In the genomic region with DNA sequence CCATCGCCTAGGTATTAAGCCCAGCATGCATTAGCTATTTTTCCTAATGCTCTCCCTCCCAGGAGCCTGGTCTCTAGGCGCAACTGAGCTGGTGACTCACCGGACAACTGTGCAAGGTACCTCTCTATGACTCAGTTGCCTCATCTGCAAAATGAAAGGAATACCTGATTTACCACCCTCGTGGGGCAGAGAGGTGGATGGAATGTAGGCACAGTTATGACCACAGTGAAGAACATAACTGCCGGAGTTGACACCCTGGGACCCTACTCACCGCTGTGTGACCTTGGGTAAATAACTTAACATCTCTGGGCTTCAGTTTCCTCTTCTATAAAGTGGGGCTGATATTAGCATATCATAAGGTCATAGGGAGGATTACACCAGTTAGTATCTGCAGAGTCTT, we compare ENCODE assay signal across 22 cellular contexts. TPM values are rescaled to one million over a fixed set of nuclear protein-coding genes. Genes with fewer than 3 reads are reported as not detected.
DNase-seq lines count a peak whose midpoint lies in the region; ATAC-seq, FAIRE-seq and TF ChIP-seq lines count a peak whose summit lies in the region.
"Had no signal": no experiment of that assay in that cellular context is flagged by ENCODE, and none has a peak within 500 bp of the region (broad histone marks: within the 10 kb centered on the region; RNA-seq: fewer than 3 reads in every experiment).

No MANE protein-coding gene starts in this region.

- BruUV-seq in K562 (replicated peaks; lab: Mats Ljungman, UMichigan): no TSS peak

- CTCF ChIA-PET in K562 (lab: Yijun Ruan, JAX; ENCODE audit: low intra/inter-chr PET ratio): no interaction called here

- TF ChIP-seq RAD21 in K562 (CRISPR knock-in tag; conservative IDR thresholded peaks at IDR 0.05 in 1 of 2, IDR thresholded peaks at IDR 0.05 in 1 of 2): no peak

- H4K20me1 ChIP-seq in K562 (replicated peaks; ENCODE audit: control insufficient read depth, insufficient read depth, low read length) (no peaks in the 10 kb centered on the region), neural progenitor cell (ENCODE audit: low read depth) (no peaks in the 10 kb centered on the region), Karpas-422 (ENCODE audit: insufficient read depth, low read depth, low read length) (no peaks in the 10 kb centered on the region)

- peaks cover 84% of the 10 kb centered on the region for H3K4me1 Mint-ChIP-seq in activated T-cell treated with anti-CD3 and anti-CD28 coated beads, Interleukin-2, amount 50 U/mL, for 72 hours (ENCODE audit: low read depth)
- H3K4me1 Mint-ChIP-seq in neural progenitor cell: peaks cover 25% of the 10 kb centered on the region

- H2AFZ ChIP-seq in K562 (ENCODE audit: low read depth, low read length) (no peak overlapping the region), neural progenitor cell (replicated peaks) (no peak overlapping the region), Karpas-422 (ENCODE audit: low read length) (no peak overlapping the region)

- no peaks in the 10 kb centered on the region for H3K27me3 Mint-ChIP-seq in activated T-cell treated with anti-CD3 and anti-CD28 coated beads, Interleukin-2, amount 50 U/mL, for 72 hours (ENCODE audit: low read depth)
- H3K27me3 Mint-ChIP-seq in neural progenitor cell (ENCODE audit: insufficient read depth, low read depth): peaks cover 44% of the 10 kb centered on the region
- H3K27me3 Mint-ChIP-seq: brain had no signal

- TF ChIP-seq EP300 in K562 (IDR thresholded peaks at IDR 0.05; ENCODE audit: low read length): no peak

- no peak for FAIRE-seq in K562 (lab: Jason Lieb, UNC)
- FAIRE-seq: D721Med, G401.6, GM12878, islet of Langerhans had no signal

- no peaks in the 10 kb centered on the region for H3K9me3 Mint-ChIP-seq in activated T-cell treated with anti-CD3 and anti-CD28 coated beads, Interleukin-2, amount 50 U/mL, for 72 hours
- H3K9me3 Mint-ChIP-seq in neural progenitor cell: no peaks in the 10 kb centered on the region
- H3K9me3 Mint-ChIP-seq: brain had no signal

- TF ChIP-seq CTCF in Peyer's patch (IDR thresholded peaks at IDR 0.05) (no peak), K562 (IDR thresholded peaks at IDR 0.05 in 2 of 3, conservative IDR thresholded peaks at IDR 0.05 in 1 of 3; ENCODE audit: insufficient read depth in 2 of 3, low read depth in 1 of 3, low read length in 3 of 3) (no peak), neural progenitor cell (IDR thresholded peaks at IDR 0.05) (no peak)

- H3K4me3 Mint-ChIP-seq in activated T-cell treated with anti-CD3 and anti-CD28 coated beads, Interleukin-2, amount 50 U/mL, for 72 hours: peak overlapping the region; percentile 90 to 96
- H3K4me3 Mint-ChIP-seq in neural progenitor cell: no peak overlapping the region

- no peaks in the 10 kb centered on the region for H3K9me1 ChIP-seq in K562 (ENCODE audit: control insufficient read depth, insufficient read depth, low read length)

- intact Hi-C loops in K562 (cut with micrococcal nuclease): no loop called here

- no peak overlapping the region for H3K4me3 ChIP-seq in Peyer's patch
- H3K4me3 ChIP-seq in K562: no peak overlapping the region
- H3K4me3 ChIP-seq in neural progenitor cell: no peak overlapping the region
- H3K4me3 ChIP-seq in Karpas-422 (ENCODE audit: low read length): no peak overlapping the region
- H3K4me3 ChIP-seq: dorsolateral prefrontal cortex, GM12878, heart right ventricle had no signal

- H3K4me2 ChIP-seq in K562 (ENCODE audit: insufficient read depth, low read length): no peak overlapping the region
- H3K4me2 ChIP-seq in neural progenitor cell: no peak overlapping the region
- no peak overlapping the region for H3K4me2 ChIP-seq in Karpas-422 (ENCODE audit: low read depth, low read length, poor library complexity, severe bottlenecking)

- peaks cover 6 to 21% of the 10 kb centered on the region in 2 donors for H3K36me3 Mint-ChIP-seq in activated T-cell treated with anti-CD3 and anti-CD28 coated beads, Interleukin-2, amount 50 U/mL, for 72 hours (ENCODE audit: insufficient read depth in 2 of 2)
- H3K36me3 Mint-ChIP-seq in neural progenitor cell: no peaks in the 10 kb centered on the region

- 2% methylated on average over 6 of the region's 6 CpGs for WGBS in K562 (ENCODE audit: insufficient coverage, low coverage, missing lambda C conversion rate)

- no peaks in the 10 kb centered on the region for H3K9me2 ChIP-seq in Karpas-422 (replicated peaks; ENCODE audit: insufficient read depth, low read length)

- no peaks in the 10 kb centered on the region for H3K79me2 ChIP-seq in K562 (ENCODE audit: control insufficient read depth, insufficient read depth, low read length)
- H3K79me2 ChIP-seq in neural progenitor cell (ENCODE audit: low read depth): no peaks in the 10 kb centered on the region
- no peaks in the 10 kb centered on the region for H3K79me2 ChIP-seq in Karpas-422 (ENCODE audit: low read length)

- H3K4me1 ChIP-seq in Peyer's patch (peaks cover 0 to 15% (median 0%) of the 10 kb centered on the region in 4 donors), K562 (replicated peaks in 1 of 2; ENCODE audit: control insufficient read depth in 2 of 2, insufficient read depth in 2 of 2, low read length in 2 of 2) (no peaks in the 10 kb centered on the region; a peak in 1 of 5 replicates), neural progenitor cell (peaks cover 5% of the 10 kb centered on the region), Karpas-422 (ENCODE audit: low read length) (no peaks in the 10 kb centered on the region)

- peaks cover 24% of the 10 kb centered on the region for H3F3A ChIP-seq in neural progenitor cell (ENCODE audit: low read depth)

- H3K9ac ChIP-seq in K562 (ENCODE audit: insufficient read depth in 1 of 2, low read depth in 2 of 2, low read length in 2 of 2) (no peak overlapping the region), neural progenitor cell (no peak overlapping the region), Karpas-422 (ENCODE audit: low read length) (no peak overlapping the region)

- peak overlapping the region; percentile 97 for H3K27ac Mint-ChIP-seq in activated T-cell treated with anti-CD3 and anti-CD28 coated beads, Interleukin-2, amount 50 U/mL, for 72 hours
- H3K27ac Mint-ChIP-seq in neural progenitor cell: peak overlapping the region; percentile 66

- POLR2A ChIA-PET in K562 (lab: Yijun Ruan, JAX): no interaction called here

- TF ChIP-seq POLR2A in Peyer's patch (IDR thresholded peaks at IDR 0.05) (no peak), K562 (conservative IDR thresholded peaks at IDR 0.05) (no peak)

- peaks cover 0 to 3% (median 0%) of the 10 kb centered on the region in 3 donors for H3K36me3 ChIP-seq in Peyer's patch
- H3K36me3 ChIP-seq in K562 (ENCODE audit: control insufficient read depth, insufficient read depth, low read length): no peaks in the 10 kb centered on the region
- no peaks in the 10 kb centered on the region for H3K36me3 ChIP-seq in neural progenitor cell
- H3K36me3 ChIP-seq in Karpas-422 (ENCODE audit: insufficient read depth, low read length): no peaks in the 10 kb centered on the region
- H3K36me3 ChIP-seq: heart right ventricle had no signal

- H3K9me3 ChIP-seq in Peyer's patch (no peaks in the 10 kb centered on the region), K562 (replicated peaks; ENCODE audit: control insufficient read depth, insufficient read depth, low read depth, low read length) (no peaks in the 10 kb centered on the region), neural progenitor cell (ENCODE audit: low read depth) (no peaks in the 10 kb centered on the region), Karpas-422 (ENCODE audit: low read length) (no peaks in the 10 kb centered on the region)
- H3K9me3 ChIP-seq: heart right ventricle had no signal

- ATAC-seq in activated T-cell treated with anti-CD3 and anti-CD28 coated beads, Interleukin-2, amount 50 U/mL, for 72 hours (replicated peaks in 1 of 2): peak; percentile 49 to 52
- no peak for ATAC-seq in K562
- no peak for ATAC-seq in HG02884 (IDR thresholded peaks at IDR 0.05; ENCODE audit: unreplicated experiment)
- ATAC-seq: GM12878, heart right ventricle had no signal

- in situ Hi-C loops in K562 (cut with MboI): no loop called here

- no peaks in the 10 kb centered on the region for H3K27me3 ChIP-seq in Peyer's patch
- H3K27me3 ChIP-seq in K562 (ENCODE audit: control insufficient read depth in 2 of 2, insufficient read depth in 2 of 2, low read length in 2 of 2): peaks cover 2 to 37% of the 10 kb centered on the region in 2 experiments; a peak in 3 of 5 replicates
- H3K27me3 ChIP-seq in neural progenitor cell: peaks cover 52% of the 10 kb centered on the region
- H3K27me3 ChIP-seq in Karpas-422 (ENCODE audit: low read length): no peaks in the 10 kb centered on the region

- H3K27ac ChIP-seq in Peyer's patch (peak overlapping the region; percentile 31 to 72 (median 47)), K562 (ENCODE audit: extremely low read depth, low read depth, low read length) (no peak overlapping the region), neural progenitor cell (no peak overlapping the region), Karpas-422 (ENCODE audit: low read length) (no peak overlapping the region)

- peak in 1 of 2 donors; percentile 52 for DNase-seq in activated T-cell treated with anti-CD3 and anti-CD28 coated beads, Interleukin-2, amount 50 U/mL, for 72 hours
- DNase-seq in activated T-cell treated with anti-CD3 and anti-CD28 coated beads, Interleukin-2, amount 50 U/mL, for 1 hour: no peak
- no peak for DNase-seq in Peyer's patch
- DNase-seq in K562 (ENCODE audit: extremely low read depth in 1 of 4, low spot score in 3 of 4): no peak
- no peak for DNase-seq in neural progenitor cell (ENCODE audit: low spot score)
- DNase-seq in Karpas-422: no peak
- no peak for DNase-seq in NCI-H774 (lab: John Stamatoyannopoulos, UW)
- DNase-seq: activated CD4-positive, CD25-positive, alpha-beta regulatory T cell treated with anti-CD3 and anti-CD28 coated beads, Interleukin-2, amount 50 U/mL, for 72 hours; activated effector memory CD4-positive, alpha-beta T cell treated with anti-CD3 and anti-CD28 coated beads, Interleukin-2, amount 50 U/mL, for 16 hours; dorsolateral prefrontal cortex; heart right ventricle; NCI-H1694; NCI-H345; NK-92 treated with Interleukin-12 subunit alpha and Interleukin-12 subunit beta, amount 100 ng/mL, for 24 hours; substantia nigra had no signal

RNA-seq across cellular contexts. Expression of gene BCL11B, which starts 22.6 kb away (rescaled TPM):
- 10 to 100 TPM; 54.4 to 58.0 TPM for total RNA-seq in activated T-cell treated with anti-CD3 and anti-CD28 coated beads, Interleukin-2, amount 50 U/mL, for 72 hours
- 10 to 100 TPM in 2 of 4 donors, 1 to 10 TPM in 2; 7.7 to 10.2 (median 10.0) TPM for total RNA-seq in Peyer's patch
- total RNA-seq in K562 (2011; cell fraction: chromatin; rRNA removed; ENCODE audit: low replicate concordance): not detected in 2 replicates
- total RNA-seq in K562 (2011; cell fraction: nucleolus; rRNA removed): not detected in 2 replicates
- total RNA-seq in K562 (2011; cell fraction: nucleoplasm; rRNA removed): not detected in 2 replicates
- total RNA-seq in K562 (2014; rRNA removed): not detected in 2 replicates
- not detected in 2 replicates for total RNA-seq in K562 (2014; rRNA removed; fragmentation: Illumina TruSeq; extraction: Trizol)
- total RNA-seq in K562 (2015; rRNA removed; fragmentation: Illumina TruSeq; extraction: Trizol): not detected in 2 replicates
- total RNA-seq in K562 (2021): 0.09 and 0.18 TPM in 2 replicates
- polyA plus RNA-seq in K562 (2011; rRNA removed): not detected in 2 replicates
- not detected in 2 replicates for polyA plus RNA-seq in K562 (2011; cell fraction: cytosol; rRNA removed)
- not detected in 2 replicates for polyA plus RNA-seq in K562 (2011; cell fraction: nucleus; rRNA removed)
- 0.01 TPM in 1 of 2 replicates, not detected in the other for polyA plus RNA-seq in K562 (2012)
- not detected in 2 replicates for polyA plus RNA-seq in K562 (2014; fragmentation: Illumina TruSeq; extraction: Trizol)
- not detected for polyA plus RNA-seq in K562 (2014; fragmentation: Nextera tagmentation; extraction: Ambion mirVana)
- polyA plus RNA-seq in K562 (2014; rRNA removed): not detected in 2 replicates
- polyA minus RNA-seq in K562 (2011; rRNA and poly(A)+ RNA removed): not detected in 2 replicates
- polyA minus RNA-seq in K562 (2011; cell fraction: cytosol; rRNA and poly(A)+ RNA removed): not detected in 2 replicates
- polyA minus RNA-seq in K562 (2011; cell fraction: nucleus; rRNA and poly(A)+ RNA removed): not detected in 2 replicates
- 1.3 and 1.5 TPM in 2 replicates for total RNA-seq in neural progenitor cell (ENCODE audit: low replicate concordance)
- not detected in 2 replicates for total RNA-seq in Karpas-422 (2014; rRNA removed; shearing (Covaris generic); ENCODE audit: low replicate concordance)
- polyA plus RNA-seq: fibroblast of lung had no signal

Comparison
In these comparisons a context has a peak if more than half of its experiments do, and no peak if none do; other contexts are left out.
1. ATAC-seq: peak in activated T-cell treated with anti-CD3 and anti-CD28 coated beads, Interleukin-2, amount 50 U/mL, for 72 hours (2 of 2); none in K562 (single experiment) and HG02884 (single experiment).
2. H3K27ac ChIP-seq: peak in Peyer's patch (4 of 4); none in K562 (single experiment), neural progenitor cell (single experiment) and Karpas-422 (single experiment).
3. RNA of gene BCL11B, which starts 22.6 kb away (total RNA-seq): 54.4 to 58.0 TPM in activated T-cell treated with anti-CD3 and anti-CD28 coated beads, Interleukin-2, amount 50 U/mL, for 72 hours; 7.7 to 10.2 TPM in Peyer's patch, 1.3 to 1.5 TPM in neural progenitor cell, 0.09 to 0.18 TPM in K562 and not detected in Karpas-422; every median in the first group is over 4 times any median in the second.